In the genomic region with DNA sequence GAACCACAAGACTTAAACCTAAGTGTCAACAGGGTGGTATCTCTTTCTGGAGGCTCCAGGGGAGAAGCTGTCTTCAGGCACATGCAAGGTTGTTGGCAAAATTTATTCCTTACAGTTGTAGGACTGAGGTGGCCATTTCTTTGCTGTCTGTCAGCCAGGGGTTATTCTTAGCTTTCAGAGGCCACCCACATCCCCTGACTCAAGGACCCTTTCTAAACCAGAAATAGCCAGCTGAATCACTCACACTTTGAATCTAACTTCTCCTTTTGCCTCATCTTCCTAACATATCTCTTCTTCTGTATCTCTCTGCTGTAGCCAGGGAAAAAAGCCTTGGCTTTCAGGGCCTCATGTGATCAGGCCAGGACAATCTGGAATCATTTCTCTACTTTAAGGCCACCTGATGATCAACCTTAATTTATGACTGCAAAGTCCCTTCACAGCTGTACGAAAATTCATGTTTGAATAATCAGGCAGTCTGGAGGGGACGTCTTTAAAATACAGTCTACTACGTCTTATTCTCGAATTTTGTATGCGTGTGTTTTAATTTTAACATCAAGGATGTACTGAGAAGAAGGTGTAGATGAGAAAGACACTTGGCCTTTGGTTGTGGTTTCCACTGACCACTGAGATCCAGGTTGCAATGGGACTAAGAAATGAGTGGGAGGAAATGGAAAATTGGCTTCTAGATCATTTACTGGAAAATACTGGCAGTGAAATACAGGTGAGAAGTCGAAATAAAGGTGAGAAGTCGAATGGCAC, we compare ENCODE assay signal across 10 cellular contexts.
DNase-seq lines count a peak whose midpoint lies in the region; ATAC-seq, FAIRE-seq and TF ChIP-seq lines count a peak whose summit lies in the region.
"Had no signal": no experiment of that assay in that cellular context is flagged by ENCODE, and none has a peak within 500 bp of the region (broad histone marks: within the 10 kb centered on the region; RNA-seq: fewer than 3 reads in every experiment).

No MANE protein-coding gene starts in this region.

- H3K27me3 Mint-ChIP-seq in activated CD8-positive, alpha-beta T cell treated with anti-CD3 and anti-CD28 coated beads for 36 hours = no peaks in the 10 kb centered on the region
- no peaks in the 10 kb centered on the region for H3K27me3 Mint-ChIP-seq in stimulated activated naive CD8-positive, alpha-beta T cell treated with anti-CD3 and anti-CD28 coated beads, Interleukin-15, amount 100 ng/mL, for 72 hours

- H3K4me1 Mint-ChIP-seq in activated CD8-positive, alpha-beta T cell treated with anti-CD3 and anti-CD28 coated beads for 36 hours (ENCODE audit: low read depth) = peaks cover 88% of the 10 kb centered on the region
- peaks cover 93% of the 10 kb centered on the region for H3K4me1 Mint-ChIP-seq in stimulated activated naive CD8-positive, alpha-beta T cell treated with anti-CD3 and anti-CD28 coated beads, Interleukin-15, amount 100 ng/mL, for 72 hours

- peak; percentile 21 for ATAC-seq in HG03139 (IDR thresholded peaks at IDR 0.05; ENCODE audit: unreplicated experiment)
- ATAC-seq in activated CD8-positive, alpha-beta T cell treated with anti-CD3 and anti-CD28 coated beads for 36 hours = peak; percentile 55
- ATAC-seq in stimulated activated naive CD8-positive, alpha-beta T cell treated with anti-CD3 and anti-CD28 coated beads, Interleukin-15, amount 100 ng/mL, for 72 hours = peak; percentile 68

- intact Hi-C loops in activated CD8-positive, alpha-beta T cell treated with anti-CD3 and anti-CD28 coated beads for 36 hours (cut with micrococcal nuclease) = loop anchor here (2.0 kb wide), 1 partner anchor 17 kb away; no protein-coding TSS in a partner anchor

- CTCF ChIA-PET in activated CD8-positive, alpha-beta T cell treated with anti-CD3 and anti-CD28 coated beads for 36 hours (lab: Charles Lee) = interaction anchor here (0.7 kb wide), 1 partner anchor 24 kb away, joined by 3 read pairs; no protein-coding TSS in a partner anchor

- POLR2A ChIA-PET in activated CD8-positive, alpha-beta T cell treated with anti-CD3 and anti-CD28 coated beads for 36 hours (lab: Charles Lee) = interaction anchor here (0.8 to 4.6 kb wide), 9 partner anchors 15 to 87 kb away, joined by 3 to 24 read pairs (median 5); no protein-coding TSS in a partner anchor

- TF ChIP-seq CTCF in activated CD8-positive, alpha-beta T cell treated with anti-CD3 and anti-CD28 coated beads for 36 hours (IDR thresholded peaks at IDR 0.05) = no peak

- peak; percentile 37 for DNase-seq in stimulated activated CD4-positive, alpha-beta T cell treated with anti-CD3 and anti-CD28 coated beads, Interleukin-15, amount 100 ng/mL, for 24 hours
- no peak for DNase-seq in stimulated activated CD4-positive, alpha-beta T cell treated with anti-CD3 and anti-CD28 coated beads, Interleukin-2, amount 100 ng/mL, for 48 hours
- peak; percentile 65 for DNase-seq in activated CD8-positive, alpha-beta T cell treated with anti-CD3 and anti-CD28 coated beads for 36 hours
- no peak for DNase-seq in stimulated activated naive CD8-positive, alpha-beta T cell treated with anti-CD3 and anti-CD28 coated beads, Interleukin-15, amount 100 ng/mL, for 72 hours
- DNase-seq in effector CD4-positive, alpha-beta T cell = no peak
- DNase-seq in HTR-8/SVneo (ENCODE audit: insufficient read length, low spot score) (no peak), NCI-H2029 (lab: John Stamatoyannopoulos, UW) (no peak)
- DNase-seq: NCI-H1930, uterus had no signal

- no peak for FAIRE-seq in HTR-8/SVneo (lab: Jason Lieb, UNC)

- peaks cover 2% of the 10 kb centered on the region for H3K9me3 Mint-ChIP-seq in activated CD8-positive, alpha-beta T cell treated with anti-CD3 and anti-CD28 coated beads for 36 hours
- no peaks in the 10 kb centered on the region for H3K9me3 Mint-ChIP-seq in stimulated activated naive CD8-positive, alpha-beta T cell treated with anti-CD3 and anti-CD28 coated beads, Interleukin-15, amount 100 ng/mL, for 72 hours

- H3K4me3 Mint-ChIP-seq in activated CD8-positive, alpha-beta T cell treated with anti-CD3 and anti-CD28 coated beads for 36 hours = peak overlapping the region; percentile 41
- H3K4me3 Mint-ChIP-seq in stimulated activated naive CD8-positive, alpha-beta T cell treated with anti-CD3 and anti-CD28 coated beads, Interleukin-15, amount 100 ng/mL, for 72 hours = peak overlapping the region; percentile 58 to 79

- H3K36me3 Mint-ChIP-seq in activated CD8-positive, alpha-beta T cell treated with anti-CD3 and anti-CD28 coated beads for 36 hours (ENCODE audit: low read depth) = peaks cover 49% of the 10 kb centered on the region

- H3K27ac Mint-ChIP-seq in activated CD8-positive, alpha-beta T cell treated with anti-CD3 and anti-CD28 coated beads for 36 hours = peak overlapping the region; percentile 95
- peak overlapping the region; percentile 12 to 95 for H3K27ac Mint-ChIP-seq in stimulated activated naive CD8-positive, alpha-beta T cell treated with anti-CD3 and anti-CD28 coated beads, Interleukin-15, amount 100 ng/mL, for 72 hours

Comparison
In these comparisons a context has a peak if more than half of its experiments do, and no peak if none do; other contexts are left out.
1. DNase-seq: peak in stimulated activated CD4-positive, alpha-beta T cell treated with anti-CD3 and anti-CD28 coated beads, Interleukin-15, amount 100 ng/mL, for 24 hours (single experiment) and activated CD8-positive, alpha-beta T cell treated with anti-CD3 and anti-CD28 coated beads for 36 hours (single experiment); none in stimulated activated CD4-positive, alpha-beta T cell treated with anti-CD3 and anti-CD28 coated beads, Interleukin-2, amount 100 ng/mL, for 48 hours (0 of 2), stimulated activated naive CD8-positive, alpha-beta T cell treated with anti-CD3 and anti-CD28 coated beads, Interleukin-15, amount 100 ng/mL, for 72 hours (0 of 2), effector CD4-positive, alpha-beta T cell (single experiment), HTR-8/SVneo (single experiment) and NCI-H2029 (single experiment).
2. Peak in every context shown above with its lines, with median percentiles within 50 percentile points of each other: ATAC-seq.